ENCODE assay signal across 15 cellular contexts in genomic region chr7:158869876-158870275, GRCh38. TPM values are rescaled to one million over a fixed set of nuclear protein-coding genes. Genes with fewer than 3 reads are reported as not detected.
DNase-seq lines count a peak whose midpoint lies in the region; ATAC-seq and TF ChIP-seq lines count a peak whose summit lies in the region.
"Had no signal": no experiment of that assay in that cellular context is flagged by ENCODE, and none has a peak within 500 bp of the region (broad histone marks: within the 10 kb centered on the region; RNA-seq: fewer than 3 reads in every experiment).

No MANE protein-coding gene starts in this region.

- no peak for TF ChIP-seq EP300 in suprapubic skin (IDR thresholded peaks at IDR 0.05)

- DNase-seq in HuH-7 (ENCODE audit: low spot score) = peak; percentile 56
- no peak for DNase-seq in glutamatergic neuron
- DNase-seq in neuronal stem cell (ENCODE audit: low spot score) = no peak
- DNase-seq in body of pancreas = no peak
- DNase-seq in DMS79 treated with DMSO at 0.1 percent for 48 hours (lab: John Stamatoyannopoulos, UW) = no peak
- DNase-seq in suprapubic skin (ENCODE audit: low spot score in 2 of 2) = no peak
- DNase-seq: AML-193; Caco-2; CD4-positive, alpha-beta T cell; GF-D8; H9; IMR-90; KBM-7 had no signal

- intact Hi-C loops in body of pancreas (cut with DNase I) = no loop called here

- H4K8ac ChIP-seq in neuronal stem cell (ENCODE audit: low read depth, low read length) = no peak overlapping the region

- no peak overlapping the region for H2BK12ac ChIP-seq in neuronal stem cell (ENCODE audit: low read length)

- H3K9ac ChIP-seq in neuronal stem cell (ENCODE audit: low read depth, low read length, poor library complexity) = no peak overlapping the region

- TF ChIP-seq CTCF in glutamatergic neuron (IDR thresholded peaks at IDR 0.05; ENCODE audit: partially characterized antibody, unreplicated experiment) (no peak), body of pancreas (IDR thresholded peaks at IDR 0.05) (no peak), suprapubic skin (IDR thresholded peaks at IDR 0.05) (no peak)

- ATAC-seq in body of pancreas = no peak
- ATAC-seq: A549 had no signal

- H3K4me3 ChIP-seq in neuronal stem cell (ENCODE audit: low read length in 2 of 2) (no peak overlapping the region), body of pancreas (no peak overlapping the region), suprapubic skin (no peak overlapping the region)
- H3K4me3 ChIP-seq: A549 had no signal

- H3K23ac ChIP-seq in neuronal stem cell (ENCODE audit: low read depth, low read length, poor library complexity) = no peak overlapping the region

- H3K9me3 ChIP-seq in neuronal stem cell (replicated peaks in 1 of 2; ENCODE audit: control insufficient read depth in 2 of 2, insufficient read depth in 1 of 2, low read depth in 1 of 2, low read length in 2 of 2) = no peaks in the 10 kb centered on the region
- H3K9me3 ChIP-seq in body of pancreas = no peaks in the 10 kb centered on the region
- no peaks in the 10 kb centered on the region for H3K9me3 ChIP-seq in suprapubic skin
- H3K9me3 ChIP-seq: A549, Caco-2 had no signal

- H4K91ac ChIP-seq in neuronal stem cell (ENCODE audit: low read depth, low read length, poor library complexity) = no peak overlapping the region

- H3K27me3 ChIP-seq in neuronal stem cell (ENCODE audit: control insufficient read depth in 3 of 3, insufficient read depth in 3 of 3, low read depth in 1 of 3, low read length in 3 of 3) (no peaks in the 10 kb centered on the region), body of pancreas (no peaks in the 10 kb centered on the region), suprapubic skin (no peaks in the 10 kb centered on the region)

- H2BK15ac ChIP-seq in neuronal stem cell (ENCODE audit: low read length) = no peak overlapping the region

- peaks cover 14% of the 10 kb centered on the region for H3K79me1 ChIP-seq in neuronal stem cell (ENCODE audit: low read depth, low read length)

- no CpG with 5 or more reads among the region's 9 CpGs for WGBS in neuronal stem cell (ENCODE audit: extremely low coverage in 2 of 2, insufficient read length in 2 of 2, insufficient replicate concordance in 1 of 2), 2 donors
- whole genome bisulfite sequencing in body of pancreas, 2 donors = 90 to 94% methylated on average over 9 of the region's 9 CpGs
- WGBS in suprapubic skin = 90% methylated on average over 9 of the region's 9 CpGs

- no peak overlapping the region for H3K4me2 ChIP-seq in neuronal stem cell (ENCODE audit: insufficient read depth, low read length, poor library complexity, severe bottlenecking)
- H3K4me2 ChIP-seq: A549 had no signal

- H3K27me3 Mint-ChIP-seq in glutamatergic neuron (ENCODE audit: unreplicated experiment) = peaks cover 16% of the 10 kb centered on the region
- H3K27me3 Mint-ChIP-seq: CD4-positive, alpha-beta T cell had no signal

- H3K4me3 Mint-ChIP-seq in glutamatergic neuron (ENCODE audit: unreplicated experiment) = no peak overlapping the region
- H3K4me3 Mint-ChIP-seq: CD4-positive, alpha-beta T cell; H9 had no signal

- H3K27ac Mint-ChIP-seq in glutamatergic neuron (ENCODE audit: unreplicated experiment) = peak overlapping the region; percentile 60
- H3K27ac Mint-ChIP-seq: CD4-positive, alpha-beta T cell; H9 had no signal

- H3K4me1 Mint-ChIP-seq in glutamatergic neuron (ENCODE audit: low read depth, unreplicated experiment) = peaks cover 27% of the 10 kb centered on the region

- no peak overlapping the region for H2BK5ac ChIP-seq in neuronal stem cell (ENCODE audit: low read length)

- no peak overlapping the region for H2AK5ac ChIP-seq in neuronal stem cell (ENCODE audit: low read depth, low read length)

- H3K4me1 ChIP-seq in neuronal stem cell (ENCODE audit: control insufficient read depth in 2 of 2, insufficient read depth in 1 of 2, low read depth in 1 of 2, low read length in 2 of 2) (peaks cover 0 to 10% of the 10 kb centered on the region in 2 donors), body of pancreas (no peaks in the 10 kb centered on the region), suprapubic skin (peaks cover 7% of the 10 kb centered on the region)

- TF ChIP-seq POLR2A in body of pancreas (IDR thresholded peaks at IDR 0.05) = no peak
- TF ChIP-seq POLR2A in suprapubic skin (IDR thresholded peaks at IDR 0.05) = no peak

- no peak overlapping the region for H3K18ac ChIP-seq in neuronal stem cell (ENCODE audit: low read length)

- H2BK120ac ChIP-seq in neuronal stem cell (ENCODE audit: low read depth, low read length) = no peak overlapping the region

- peaks cover 7% of the 10 kb centered on the region for H3K36me3 Mint-ChIP-seq in glutamatergic neuron (ENCODE audit: unreplicated experiment)

- no peak overlapping the region for H3K14ac ChIP-seq in neuronal stem cell (ENCODE audit: low read length)

- peak overlapping the region; percentile 89 for H3K4ac ChIP-seq in neuronal stem cell (ENCODE audit: low read length)

- H3K36me3 ChIP-seq in neuronal stem cell (replicated peaks in 1 of 2; ENCODE audit: control insufficient read depth in 2 of 2, insufficient read depth in 2 of 2, low read length in 2 of 2) (peaks cover 10 to 43% of the 10 kb centered on the region in 2 donors), body of pancreas (replicated peaks in 1 of 2; ENCODE audit: insufficient read depth in 1 of 2, low read depth in 2 of 2) (no peaks in the 10 kb centered on the region), suprapubic skin (peaks cover 27% of the 10 kb centered on the region)

- H2AFZ ChIP-seq in neuronal stem cell (ENCODE audit: low read length) = no peak overlapping the region

- peaks cover 16% of the 10 kb centered on the region for H3K9me3 Mint-ChIP-seq in glutamatergic neuron (ENCODE audit: unreplicated experiment)
- H3K9me3 Mint-ChIP-seq: CD4-positive, alpha-beta T cell; H9 had no signal

- H3K27ac ChIP-seq in neuronal stem cell (replicated peaks; ENCODE audit: low read length) (no peak overlapping the region), body of pancreas (no peak overlapping the region), suprapubic skin (no peak overlapping the region)
- H3K27ac ChIP-seq: A549, C4-2B had no signal

RNA-seq across cellular contexts. Expression of gene DYNC2I1, which starts 13.5 kb away (rescaled TPM):
- total RNA-seq in glutamatergic neuron (ENCODE audit: unreplicated experiment) (21.6 TPM), body of pancreas (10 to 100 TPM; 13.7 to 14.8 TPM), suprapubic skin (10 to 100 TPM in 2 of 4 donors, 1 to 10 TPM in 2; 7.2 to 33.5 (median 9.3) TPM)
- polyA plus RNA-seq in neuronal stem cell (2013, experiment 1 of 2) = 14.3 TPM
- 17.2 TPM for polyA plus RNA-seq in neuronal stem cell (2013, experiment 2 of 2)

RNA-seq across cellular contexts. Expression of gene ESYT2, which starts 40.6 kb away (rescaled TPM):
- 41.9 TPM for total RNA-seq in glutamatergic neuron (ENCODE audit: unreplicated experiment)
- polyA plus RNA-seq in neuronal stem cell (2013, experiment 1 of 2) = 11.4 TPM
- polyA plus RNA-seq in neuronal stem cell (2013, experiment 2 of 2) = 11.9 TPM
- total RNA-seq in body of pancreas = 10 to 100 TPM; 35.9 to 40.5 TPM
- 10 to 100 TPM; 68.3 to 95.8 (median 82.6) TPM for total RNA-seq in suprapubic skin
